In the genomic region with DNA sequence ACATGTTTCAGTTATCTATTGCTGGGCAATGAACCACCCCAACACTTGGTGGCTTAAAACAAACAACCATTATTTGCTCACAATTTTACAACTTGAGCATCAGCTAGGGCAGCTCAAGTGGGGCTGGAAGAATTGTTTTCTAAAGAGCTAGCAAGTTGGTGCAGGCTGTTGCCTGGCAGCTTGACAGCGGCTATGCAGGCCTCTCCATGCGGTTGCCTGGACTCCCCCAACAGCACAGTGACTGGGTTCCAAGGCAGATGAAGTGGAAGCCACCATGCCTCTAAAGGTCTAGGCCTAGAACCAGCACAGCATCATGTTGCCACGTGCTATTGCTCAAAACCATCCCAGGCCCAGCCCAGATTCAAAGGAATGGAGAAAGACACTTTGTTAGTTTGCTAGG, we compare ENCODE assay signal across 17 cellular contexts.
DNase-seq lines count a peak whose midpoint lies in the region; ATAC-seq, FAIRE-seq and TF ChIP-seq lines count a peak whose summit lies in the region.
"Had no signal": no experiment of that assay in that cellular context is flagged by ENCODE, and none has a peak within 500 bp of the region (broad histone marks: within the 10 kb centered on the region; RNA-seq: fewer than 3 reads in every experiment).

No MANE protein-coding gene starts in this region.

- H3K4me3 ChIP-seq in epithelial cell of esophagus (ENCODE audit: low read length) = no peak overlapping the region
- H3K4me3 ChIP-seq in thyroid gland (replicated peaks in 1 of 3) = no peak overlapping the region
- H3K4me3 ChIP-seq: dorsolateral prefrontal cortex, psoas muscle had no signal

- H3K9me3 ChIP-seq in thyroid gland = no peaks in the 10 kb centered on the region
- H3K9me3 ChIP-seq: psoas muscle had no signal

- 55 to 75% methylated on average over 1 to 2 of the region's 3 CpGs for WGBS in thyroid gland, 2 donors

- no peaks in the 10 kb centered on the region for H3K4me1 ChIP-seq in thyroid gland

- H3K27me3 ChIP-seq in thyroid gland = no peaks in the 10 kb centered on the region

- intact Hi-C loops in thyroid gland (cut with DNase I) = no loop called here

- DNase-seq in NCI-H2107 treated with DMSO at 0.1 percent for 48 hours (lab: John Stamatoyannopoulos, UW; ENCODE audit: unreplicated experiment) (peak; percentile 49), NCI-H2107 (lab: John Stamatoyannopoulos, UW) (no peak), NCI-H446 treated with DMSO at 0.1 percent for 48 hours (lab: John Stamatoyannopoulos, UW) (peak; percentile 17), epithelial cell of esophagus (ENCODE audit: low read depth) (peak; percentile 34), thyroid gland (peak; percentile 38 to 46), urothelium cell line (ENCODE audit: low spot score) (no peak), RPMI8226 (no peak)
- DNase-seq: activated CD8-positive, alpha-beta T cell treated with anti-CD3 and anti-CD28 coated beads for 36 hours; activated naive CD4-positive, alpha-beta T cell; activated T-cell treated with anti-CD3 and anti-CD28 coated beads, Interleukin-2, amount 50 U/mL, for 1 hour; MV-4-11; NCI-H226; psoas muscle; stimulated activated CD4-positive, alpha-beta T cell treated with anti-CD3 and anti-CD28 coated beads, Interleukin-4, amount 100 ng/mL, for 4 hours had no signal

- TF ChIP-seq POLR2A in thyroid gland (IDR thresholded peaks at IDR 0.05) = no peak

- H3K27ac ChIP-seq in thyroid gland = no peak overlapping the region
- H3K27ac ChIP-seq: KMS-11, psoas muscle had no signal

- no peak for ATAC-seq in GM18511 (IDR thresholded peaks at IDR 0.05; ENCODE audit: unreplicated experiment)
- ATAC-seq: activated CD8-positive, alpha-beta T cell treated with anti-CD3 and anti-CD28 coated beads for 36 hours; psoas muscle had no signal

- no peak for FAIRE-seq in urothelium cell line (lab: Jason Lieb, UNC)

- no peaks in the 10 kb centered on the region for H3K36me3 ChIP-seq in thyroid gland

- no peak for TF ChIP-seq CTCF in epithelial cell of esophagus (IDR thresholded peaks at IDR 0.05; ENCODE audit: insufficient read depth, low read depth, low read length, missing control alignments)
- no peak for TF ChIP-seq CTCF in thyroid gland (IDR thresholded peaks at IDR 0.05)

Comparison
In these comparisons a context has a peak if more than half of its experiments do, and no peak if none do; other contexts are left out.
1. DNase-seq: peak in NCI-H2107 treated with DMSO at 0.1 percent for 48 hours (single experiment), NCI-H446 treated with DMSO at 0.1 percent for 48 hours (single experiment), epithelial cell of esophagus (single experiment) and thyroid gland (2 of 2); none in NCI-H2107 (single experiment), urothelium cell line (single experiment) and RPMI8226 (single experiment).